18 cellular contexts compared by ENCODE assay signal in the genomic region with DNA sequence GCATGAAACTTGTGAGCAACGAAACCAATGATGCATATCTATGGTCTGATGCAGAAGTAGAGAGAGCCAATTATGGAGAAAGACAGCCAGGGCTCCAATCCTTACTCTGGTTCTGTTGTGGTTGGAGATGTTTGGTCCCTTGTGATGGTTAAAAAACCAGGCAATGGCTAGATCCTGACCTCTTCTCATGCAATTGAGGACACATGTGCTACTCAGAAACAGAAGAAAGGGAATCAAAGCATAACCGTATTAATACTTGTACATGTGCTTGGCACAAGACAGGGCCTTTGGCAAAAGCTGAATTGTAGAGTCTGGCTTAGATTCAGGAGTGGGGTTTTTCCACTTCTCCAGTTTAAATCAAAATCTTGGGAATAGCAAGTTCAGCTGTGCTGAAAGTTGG.
DNase-seq lines count a peak whose midpoint lies in the region; ATAC-seq and TF ChIP-seq lines count a peak whose summit lies in the region.
"Had no signal": no experiment of that assay in that cellular context is flagged by ENCODE, and none has a peak within 500 bp of the region (broad histone marks: within the 10 kb centered on the region; RNA-seq: fewer than 3 reads in every experiment).

No MANE protein-coding gene starts in this region.

- TF ChIP-seq CTCF in fibroblast of mammary gland (conservative IDR thresholded peaks at IDR 0.05; ENCODE audit: control insufficient read depth, insufficient read depth, low read depth, low read length) = no peak
- TF ChIP-seq CTCF in smooth muscle cell (IDR thresholded peaks at IDR 0.05; ENCODE audit: borderline replicate concordance, insufficient read depth, poor library complexity, severe bottlenecking) = no peak

- H3K36me3 ChIP-seq in smooth muscle cell (ENCODE audit: low read depth) = no peaks in the 10 kb centered on the region

- H2AFZ ChIP-seq in smooth muscle cell (ENCODE audit: low read depth) = no peak overlapping the region

- ATAC-seq in left cardiac atrium = peak; percentile 51 to 73
- no peak for ATAC-seq in GM21423 (IDR thresholded peaks at IDR 0.05; ENCODE audit: unreplicated experiment)
- no peak for ATAC-seq in GM21576 (IDR thresholded peaks at IDR 0.05; ENCODE audit: unreplicated experiment)

- H3K4me3 ChIP-seq in fibroblast of mammary gland (ENCODE audit: control insufficient read depth, low read depth, low read length) (no peak overlapping the region), smooth muscle cell (no peak overlapping the region)

- H3K27me3 ChIP-seq in smooth muscle cell (ENCODE audit: low read depth) = peaks cover 48% of the 10 kb centered on the region

- H3K4me2 ChIP-seq in smooth muscle cell = no peak overlapping the region

- no peaks in the 10 kb centered on the region for H3K9me3 ChIP-seq in smooth muscle cell (replicated peaks; ENCODE audit: low read depth)

- no peak overlapping the region for H3K9ac ChIP-seq in smooth muscle cell (ENCODE audit: low read depth)

- intact Hi-C loops in left cardiac atrium (cut with DNase I) = no loop called here

- no peaks in the 10 kb centered on the region for H3F3A ChIP-seq in smooth muscle cell (ENCODE audit: low read depth)

- DNase-seq in astrocyte of the hippocampus (ENCODE audit: low read depth, low spot score) (peak; percentile 8), fibroblast of mammary gland (ENCODE audit: low read depth) (peak; percentile 7), left cardiac atrium (no peak), stromal cell of bone marrow (ENCODE audit: low read depth) (peak; percentile 40), smooth muscle cell (lab: John Stamatoyannopoulos, UW; ENCODE audit: unreplicated experiment) (no peak)
- DNase-seq in activated naive CD4-positive, alpha-beta T cell (lab: John Stamatoyannopoulos, UW) = no peak
- DNase-seq: CD4-positive, CD25-positive, alpha-beta regulatory T cell; COR-L47; DMS79; Kasumi-1; NCI-H1417; NCI-H187 treated with DMSO at 0.1 percent for 48 hours; NCI-H2107; NCI-H510A; NK-92 treated with Interleukin-12 subunit alpha and Interleukin-12 subunit beta, amount 100 ng/mL, for 24 hours had no signal

- no peaks in the 10 kb centered on the region for H3K4me1 ChIP-seq in smooth muscle cell (ENCODE audit: low read depth)

- 78% methylated on average over 2 of the region's 2 CpGs for WGBS in smooth muscle cell (ENCODE audit: low lambda C conversion rate)

- H3K79me2 ChIP-seq in smooth muscle cell (ENCODE audit: low read depth) = no peaks in the 10 kb centered on the region

- H4K20me1 ChIP-seq in smooth muscle cell (ENCODE audit: low read depth) = no peaks in the 10 kb centered on the region

- H3K27ac ChIP-seq in smooth muscle cell (ENCODE audit: low read depth) = no peak overlapping the region
- H3K27ac ChIP-seq: RWPE1 had no signal

Comparison
In these comparisons a context has a peak if more than half of its experiments do, and no peak if none do; other contexts are left out.
1. DNase-seq: peak in astrocyte of the hippocampus (single experiment), fibroblast of mammary gland (single experiment) and stromal cell of bone marrow (single experiment); none in left cardiac atrium (single experiment), smooth muscle cell (single experiment) and activated naive CD4-positive, alpha-beta T cell (0 of 4).
2. ATAC-seq: peak in left cardiac atrium (2 of 2); none in GM21423 (single experiment) and GM21576 (single experiment).